Comparison of ENCODE assay signal across 13 cellular contexts in the genomic region with DNA sequence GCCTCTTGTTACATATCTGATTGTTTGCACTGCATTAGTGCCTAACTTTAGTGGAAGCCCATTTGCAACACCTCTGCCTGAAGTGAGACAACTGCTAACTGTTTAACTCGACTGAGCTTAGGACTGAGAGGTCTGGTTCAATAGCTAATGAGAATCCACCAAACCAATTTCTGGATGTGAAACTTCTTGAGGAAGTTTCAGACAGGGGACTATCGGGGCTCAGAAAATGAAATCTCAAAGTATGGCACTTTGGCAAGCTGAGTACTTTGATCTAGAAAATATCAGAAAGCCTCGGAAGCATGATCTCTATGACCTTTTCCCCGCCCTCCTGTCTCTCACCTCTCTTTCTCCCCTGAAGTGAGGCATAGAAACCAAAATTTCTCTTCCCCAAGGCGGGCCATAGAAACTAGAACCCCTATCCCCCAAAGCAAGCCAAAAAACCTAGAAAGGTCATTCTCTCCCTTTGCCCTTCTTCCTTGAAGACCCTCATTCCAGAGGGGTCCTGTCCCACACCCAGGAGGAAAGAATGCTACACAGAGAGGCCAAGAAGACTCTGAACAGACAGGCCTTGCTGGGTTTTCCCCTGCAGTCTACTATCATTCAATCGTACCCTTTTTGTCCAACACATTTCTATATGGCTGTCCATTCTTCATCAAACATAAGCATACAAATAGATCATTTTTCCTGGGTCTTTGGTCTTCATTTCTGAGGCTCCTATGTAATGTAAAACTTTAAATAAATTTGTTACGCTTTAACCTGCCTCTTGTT.
A peak's percentile ranks its signal among the peaks of the same experiment; 100 is the strongest.
DNase-seq lines count a peak whose midpoint lies in the region; ATAC-seq, FAIRE-seq and TF ChIP-seq lines count a peak whose summit lies in the region.
"Had no signal": no experiment of that assay in that cellular context is flagged by ENCODE, and none has a peak within 500 bp of the region (broad histone marks: within the 10 kb centered on the region; RNA-seq: fewer than 3 reads in every experiment).

No MANE protein-coding gene starts in this region.

- no peak overlapping the region for H3K27ac ChIP-seq in keratinocyte (ENCODE audit: control insufficient read depth, insufficient read depth, low read length)
- H3K27ac ChIP-seq: hepatocyte, Peyer's patch had no signal

- H3K79me2 ChIP-seq in keratinocyte (ENCODE audit: control insufficient read depth, insufficient read depth, low read length) = no peaks in the 10 kb centered on the region
- H3K79me2 ChIP-seq: hepatocyte had no signal

- no peaks in the 10 kb centered on the region for H3K9me3 ChIP-seq in keratinocyte (ENCODE audit: control insufficient read depth, low read depth, low read length)
- H3K9me3 ChIP-seq: Peyer's patch had no signal

- H3K9me1 ChIP-seq in keratinocyte (ENCODE audit: control insufficient read depth, extremely low read depth, insufficient read depth, low read length) = no peaks in the 10 kb centered on the region

- peak; percentile 49 for ATAC-seq in GM18873 (IDR thresholded peaks at IDR 0.05; ENCODE audit: low FRiP score, unreplicated experiment)
- peak; percentile 91 for ATAC-seq in GM21576 (IDR thresholded peaks at IDR 0.05; ENCODE audit: unreplicated experiment)
- peak; percentile 84 for ATAC-seq in HG03342 (IDR thresholded peaks at IDR 0.05; ENCODE audit: unreplicated experiment)
- ATAC-seq: activated naive CD4-positive, alpha-beta T cell treated with anti-CD3 and anti-CD28 coated beads, Interleukin-2, amount 50 U/mL, for 72 hours had no signal

- no peak overlapping the region for H2AFZ ChIP-seq in keratinocyte (ENCODE audit: control insufficient read depth, low read length)
- H2AFZ ChIP-seq: hepatocyte had no signal

- H3K4me3 ChIP-seq in keratinocyte (ENCODE audit: control insufficient read depth in 2 of 3, extremely low read depth in 1 of 3, insufficient read depth in 2 of 3, low read depth in 1 of 3, low read length in 3 of 3) = no peak overlapping the region
- H3K4me3 ChIP-seq: hepatocyte, Peyer's patch had no signal

- no peaks in the 10 kb centered on the region for H3K4me1 ChIP-seq in keratinocyte (ENCODE audit: control insufficient read depth, extremely low read depth, insufficient read depth, low read length)
- H3K4me1 ChIP-seq: Peyer's patch had no signal

- DNase-seq in keratinocyte (ENCODE audit: low read depth, low spot score) = no peak
- no peak for DNase-seq in NCI-H2227 treated with DMSO at 0.1 percent for 48 hours (lab: John Stamatoyannopoulos, UW)
- no peak for DNase-seq in NCI-H524 treated with DMSO at 0.1 percent for 48 hours (lab: John Stamatoyannopoulos, UW)
- DNase-seq in activated CD8-positive, alpha-beta memory T cell treated with anti-CD3 and anti-CD28 coated beads for 24 hours = no peak
- DNase-seq in activated naive CD4-positive, alpha-beta T cell treated with anti-CD3 and anti-CD28 coated beads, Interleukin-2, amount 50 U/mL, for 16 hours = no peak
- DNase-seq: mesenchymal stem cell, NCI-H1694, Peyer's patch had no signal

- no peaks in the 10 kb centered on the region for H3K36me3 ChIP-seq in keratinocyte (ENCODE audit: control insufficient read depth in 2 of 2, extremely low read depth in 1 of 2, insufficient read depth in 2 of 2, low read length in 2 of 2)
- H3K36me3 ChIP-seq: Peyer's patch had no signal

- H3K27me3 ChIP-seq in keratinocyte (ENCODE audit: control insufficient read depth, extremely low read depth, insufficient read depth, low read length) = no peaks in the 10 kb centered on the region
- H3K27me3 ChIP-seq: hepatocyte, Peyer's patch had no signal

- H3K9ac ChIP-seq in keratinocyte (ENCODE audit: control insufficient read depth, extremely low read depth, insufficient read depth, low read length) = no peak overlapping the region

- no peaks in the 10 kb centered on the region for H4K20me1 ChIP-seq in keratinocyte (ENCODE audit: control insufficient read depth, extremely low read depth, insufficient read depth, low read length)

- TF ChIP-seq CTCF in keratinocyte (optimal IDR thresholded peaks at IDR 0.05 in 1 of 3, IDR thresholded peaks at IDR 0.05 in 1 of 3, conservative IDR thresholded peaks at IDR 0.05 in 1 of 3; ENCODE audit: extremely low read depth in 1 of 3, insufficient read depth in 2 of 3, low read length in 3 of 3) = no peak

- dilution Hi-C loops in keratinocyte (cut with MboI; ENCODE audit: extremely low pct_ligation_motif_present, low sequenced_read_pairs) = no loop called here

- FAIRE-seq in keratinocyte (lab: Jason Lieb, UNC) = peak; percentile 36

- no peak overlapping the region for H3K4me2 ChIP-seq in keratinocyte (ENCODE audit: control insufficient read depth, extremely low read depth, insufficient read depth, low read depth, low read length)
- H3K4me2 ChIP-seq: hepatocyte had no signal
